Comparison of ENCODE assay signal across 8 cellular contexts in the genomic region with DNA sequence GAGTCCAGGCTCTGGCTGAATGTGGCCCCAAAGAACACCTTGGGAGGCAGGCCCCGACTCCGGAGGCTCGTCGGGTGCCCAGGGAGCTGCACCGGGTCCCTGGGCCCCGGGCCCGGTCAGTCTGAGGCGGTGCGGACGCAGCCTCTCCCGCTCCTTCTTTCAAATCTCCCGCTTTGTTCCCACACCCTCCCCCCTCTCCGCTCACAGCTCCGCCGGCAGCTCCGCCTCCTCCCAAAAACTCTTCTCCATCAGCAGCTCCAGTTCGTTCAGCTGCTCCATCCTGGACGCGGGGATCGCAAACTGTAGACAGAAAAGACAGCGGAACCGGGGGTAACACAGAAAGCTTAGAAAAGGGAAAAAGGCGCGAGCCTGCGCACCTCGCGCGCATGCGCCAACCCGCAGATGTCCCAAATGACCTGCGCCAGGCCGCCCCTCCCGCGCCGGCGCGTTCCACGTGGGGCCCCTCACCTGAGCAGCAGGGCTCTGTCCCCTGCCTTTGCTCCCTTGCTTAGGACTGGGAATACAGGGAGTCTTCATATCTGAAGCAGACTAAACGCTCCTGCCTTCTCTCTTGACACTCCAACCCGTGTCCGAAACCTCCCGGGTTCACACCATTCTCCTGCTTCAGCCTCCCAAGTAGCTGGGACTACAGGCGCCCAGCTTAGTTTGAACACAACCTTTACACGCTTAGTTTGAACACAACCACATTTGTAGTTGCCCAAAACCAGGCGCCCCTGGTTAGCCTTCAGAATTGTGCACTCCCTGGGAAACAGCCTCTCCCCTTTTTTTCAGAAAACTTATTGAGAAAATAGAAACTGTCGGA. TPM values are rescaled to one million over a fixed set of nuclear protein-coding genes. Genes with fewer than 3 reads are reported as not detected.
DNase-seq lines count a peak whose midpoint lies in the region; ATAC-seq and TF ChIP-seq lines count a peak whose summit lies in the region.

A gene with protein sequence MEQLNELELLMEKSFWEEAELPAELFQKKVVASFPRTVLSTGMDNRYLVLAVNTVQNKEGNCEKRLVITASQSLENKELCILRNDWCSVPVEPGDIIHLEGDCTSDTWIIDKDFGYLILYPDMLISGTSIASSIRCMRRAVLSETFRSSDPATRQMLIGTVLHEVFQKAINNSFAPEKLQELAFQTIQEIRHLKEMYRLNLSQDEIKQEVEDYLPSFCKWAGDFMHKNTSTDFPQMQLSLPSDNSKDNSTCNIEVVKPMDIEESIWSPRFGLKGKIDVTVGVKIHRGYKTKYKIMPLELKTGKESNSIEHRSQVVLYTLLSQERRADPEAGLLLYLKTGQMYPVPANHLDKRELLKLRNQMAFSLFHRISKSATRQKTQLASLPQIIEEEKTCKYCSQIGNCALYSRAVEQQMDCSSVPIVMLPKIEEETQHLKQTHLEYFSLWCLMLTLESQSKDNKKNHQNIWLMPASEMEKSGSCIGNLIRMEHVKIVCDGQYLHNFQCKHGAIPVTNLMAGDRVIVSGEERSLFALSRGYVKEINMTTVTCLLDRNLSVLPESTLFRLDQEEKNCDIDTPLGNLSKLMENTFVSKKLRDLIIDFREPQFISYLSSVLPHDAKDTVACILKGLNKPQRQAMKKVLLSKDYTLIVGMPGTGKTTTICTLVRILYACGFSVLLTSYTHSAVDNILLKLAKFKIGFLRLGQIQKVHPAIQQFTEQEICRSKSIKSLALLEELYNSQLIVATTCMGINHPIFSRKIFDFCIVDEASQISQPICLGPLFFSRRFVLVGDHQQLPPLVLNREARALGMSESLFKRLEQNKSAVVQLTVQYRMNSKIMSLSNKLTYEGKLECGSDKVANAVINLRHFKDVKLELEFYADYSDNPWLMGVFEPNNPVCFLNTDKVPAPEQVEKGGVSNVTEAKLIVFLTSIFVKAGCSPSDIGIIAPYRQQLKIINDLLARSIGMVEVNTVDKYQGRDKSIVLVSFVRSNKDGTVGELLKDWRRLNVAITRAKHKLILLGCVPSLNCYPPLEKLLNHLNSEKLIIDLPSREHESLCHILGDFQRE (minus strand): TSS at position 388 of the 823 bp plus-strand sequence. CDS start 109 bp downstream, at position 279.

- H3K36me3 ChIP-seq in CD4-positive, CD25-positive, alpha-beta regulatory T cell (ENCODE audit: control insufficient read depth, insufficient read depth, low read length): no peaks in the 10 kb centered on the region

- peak within 1 kb of the TSS; percentile 87 to 99 (median 98) for H3K4me3 Mint-ChIP-seq in CD4-positive, CD25-positive, alpha-beta regulatory T cell
- H3K4me3 Mint-ChIP-seq in activated CD4-positive, alpha-beta memory T cell treated with anti-CD3 and anti-CD28 coated beads for 36 hours: peak within 1 kb of the TSS; percentile 95

- intact Hi-C loops in activated CD4-positive, alpha-beta memory T cell treated with anti-CD3 and anti-CD28 coated beads for 36 hours (cut with micrococcal nuclease): loop anchor here (2.0 kb wide), 2 partner anchors 249 to 429 kb away; a partner anchor contains a TSS
- intact Hi-C loops in dorsolateral prefrontal cortex (cut with DNase I): no loop called here
- intact Hi-C loops in lower leg skin (cut with DNase I; ENCODE audit: low total_unique reads): no loop called here

- peak; percentile 59 to 85 (median 68) for DNase-seq in CD4-positive, CD25-positive, alpha-beta regulatory T cell
- DNase-seq in NCI-H774 (lab: John Stamatoyannopoulos, UW): peak; percentile 70
- DNase-seq in activated CD4-positive, alpha-beta memory T cell treated with anti-CD3 and anti-CD28 coated beads for 36 hours: peak; percentile 86
- DNase-seq in dorsolateral prefrontal cortex: peak; percentile 39 to 80 (median 65)
- peak; percentile 17 to 86 for DNase-seq in lower leg skin (ENCODE audit: low spot score in 2 of 2)
- DNase-seq in stimulated activated CD4-positive, alpha-beta T cell treated with anti-CD3 and anti-CD28 coated beads, TNF-alpha, amount 100 ng/mL, for 1 hour (ENCODE audit: low read depth in 3 of 3, low spot score in 1 of 3): peak; percentile 8 to 67 (median 44)

- peaks cover 7 to 34% (median 22%) of the 10 kb centered on the region in 4 donors for H3K4me1 Mint-ChIP-seq in CD4-positive, CD25-positive, alpha-beta regulatory T cell
- peaks cover 19% of the 10 kb centered on the region for H3K4me1 Mint-ChIP-seq in activated CD4-positive, alpha-beta memory T cell treated with anti-CD3 and anti-CD28 coated beads for 36 hours (ENCODE audit: low read depth)

- POLR2A ChIA-PET in activated CD4-positive, alpha-beta memory T cell treated with anti-CD3 and anti-CD28 coated beads for 36 hours (lab: Charles Lee): interaction anchor here (0.9 kb wide), 1 partner anchor 139 kb away, joined by 3 read pairs; a partner anchor contains a TSS

- H3K9me3 ChIP-seq in CD4-positive, CD25-positive, alpha-beta regulatory T cell (ENCODE audit: control insufficient read depth in 2 of 2, low read length in 2 of 2): no peaks in the 10 kb centered on the region

- no peaks in the 10 kb centered on the region for H3K36me3 Mint-ChIP-seq in CD4-positive, CD25-positive, alpha-beta regulatory T cell
- H3K36me3 Mint-ChIP-seq in activated CD4-positive, alpha-beta memory T cell treated with anti-CD3 and anti-CD28 coated beads for 36 hours: peaks cover 28% of the 10 kb centered on the region

- H3K9me3 Mint-ChIP-seq in CD4-positive, CD25-positive, alpha-beta regulatory T cell: no peaks in the 10 kb centered on the region
- no peaks in the 10 kb centered on the region for H3K9me3 Mint-ChIP-seq in activated CD4-positive, alpha-beta memory T cell treated with anti-CD3 and anti-CD28 coated beads for 36 hours

- H3K27me3 Mint-ChIP-seq in CD4-positive, CD25-positive, alpha-beta regulatory T cell: no peaks in the 10 kb centered on the region
- no peaks in the 10 kb centered on the region for H3K27me3 Mint-ChIP-seq in activated CD4-positive, alpha-beta memory T cell treated with anti-CD3 and anti-CD28 coated beads for 36 hours

- no peak within 1 kb of the TSS for H3K27ac ChIP-seq in CD4-positive, CD25-positive, alpha-beta regulatory T cell (ENCODE audit: insufficient read depth, low read length, poor library complexity, severe bottlenecking)
- peak within 1 kb of the TSS in 48 of 59 donors; percentile 27 to 90 (median 72) for H3K27ac ChIP-seq in dorsolateral prefrontal cortex

- no peaks in the 10 kb centered on the region for H3K27me3 ChIP-seq in CD4-positive, CD25-positive, alpha-beta regulatory T cell (ENCODE audit: control insufficient read depth, insufficient read depth, low read length)
- H3K27me3 ChIP-seq in dorsolateral prefrontal cortex: no peaks in the 10 kb centered on the region

- peak within 1 kb of the TSS; percentile 83 for H3K4me3 ChIP-seq in CD4-positive, CD25-positive, alpha-beta regulatory T cell (ENCODE audit: low read depth, low read length)
- H3K4me3 ChIP-seq in dorsolateral prefrontal cortex (peak within 1 kb of the TSS; percentile 45 to 86 (median 72)), lower leg skin (ENCODE audit: low read depth, poor library complexity, severe bottlenecking) (peak within 1 kb of the TSS; percentile 37)

- TF ChIP-seq CTCF in dorsolateral prefrontal cortex (IDR thresholded peaks at IDR 0.05 in 54 of 56, conservative IDR thresholded peaks at IDR 0.05 in 2 of 56; ENCODE audit: low read depth in 1 of 56, partially characterized antibody in 56 of 56) (peak in 5 of 56 donors; percentile 8 to 24 (median 16)), lower leg skin (IDR thresholded peaks at IDR 0.05) (no peak)

- CTCF ChIA-PET in activated CD4-positive, alpha-beta memory T cell treated with anti-CD3 and anti-CD28 coated beads for 36 hours (lab: Charles Lee): interaction anchor here (1.0 to 1.1 kb wide), 2 partner anchors 64 to 124 kb away, joined by 3 read pairs; no protein-coding TSS in a partner anchor

- peak within 1 kb of the TSS; percentile 74 to 95 (median 95) for H3K27ac Mint-ChIP-seq in CD4-positive, CD25-positive, alpha-beta regulatory T cell
- peak within 1 kb of the TSS; percentile 89 for H3K27ac Mint-ChIP-seq in activated CD4-positive, alpha-beta memory T cell treated with anti-CD3 and anti-CD28 coated beads for 36 hours

- WGBS in lower leg skin, 2 donors: 2 to 4% methylated on average over 45 to 46 of the region's 46 CpGs

- H3K4me1 ChIP-seq in CD4-positive, CD25-positive, alpha-beta regulatory T cell (ENCODE audit: control insufficient read depth, insufficient read depth, low read length, poor library complexity, severe bottlenecking): peaks cover 5% of the 10 kb centered on the region

- ATAC-seq in CD4-positive, CD25-positive, alpha-beta regulatory T cell (ENCODE audit: low read depth in 2 of 2): peak; percentile 74
- ATAC-seq in GM19351 (IDR thresholded peaks at IDR 0.05; ENCODE audit: unreplicated experiment) (peak; percentile 90), HG03469 (IDR thresholded peaks at IDR 0.05; ENCODE audit: unreplicated experiment) (peak; percentile 61)

- no peak for TF ChIP-seq POLR2A in lower leg skin (IDR thresholded peaks at IDR 0.05)

RNA-seq across cellular contexts. Expression of the gene that starts here (rescaled TPM):
- 6.9 TPM for total RNA-seq in CD4-positive, CD25-positive, alpha-beta regulatory T cell
- 1 to 10 TPM in 1 of 4 donors, under 1 TPM in 3; 0.27 to 1.7 (median 0.72) TPM for polyA plus RNA-seq in CD4-positive, CD25-positive, alpha-beta regulatory T cell
- total RNA-seq in activated CD4-positive, alpha-beta memory T cell treated with anti-CD3 and anti-CD28 coated beads for 36 hours: 10 to 100 TPM; 36.8 to 42.0 TPM
- total RNA-seq in dorsolateral prefrontal cortex (10 to 100 TPM in 92 of 120 experiments, 1 to 10 TPM in 28; 5.6 to 23.6 (median 12.6) TPM), lower leg skin (1 to 10 TPM; 1.7 to 3.5 (median 2.2) TPM)
